Comparison of ENCODE assay signal across 8 cellular contexts in genomic region chr18:45910405-45911023, GRCh38. TPM values are rescaled to one million over a fixed set of nuclear protein-coding genes. Genes with fewer than 3 reads are reported as not detected.
DNase-seq lines count a peak whose midpoint lies in the region; ATAC-seq and TF ChIP-seq lines count a peak whose summit lies in the region.

No MANE protein-coding gene starts in this region.

- no peak overlapping the region for H3K27ac Mint-ChIP-seq in activated CD8-positive, alpha-beta memory T cell treated with anti-CD3 and anti-CD28 coated beads, Interleukin-2, amount 10 ng/mL, durations not matched to agents 7 days and 5 days

- ATAC-seq in HG02884 (IDR thresholded peaks at IDR 0.05; ENCODE audit: unreplicated experiment) (peak; percentile 86), esophagus mucosa (peak; percentile 77), thoracic aorta (ENCODE audit: insufficient number of reproducible peaks, low FRiP score, low read depth) (no peak), GM21825 (IDR thresholded peaks at IDR 0.05; ENCODE audit: unreplicated experiment) (no peak)
- peak; percentile 84 for ATAC-seq in activated CD8-positive, alpha-beta memory T cell treated with anti-CD3 and anti-CD28 coated beads, Interleukin-2, amount 10 ng/mL, durations not matched to agents 7 days and 5 days

- peak; percentile 81 for TF ChIP-seq CTCF in GM12865 (IDR thresholded peaks at IDR 0.05; ENCODE audit: insufficient read depth, low read depth, low read length, missing control alignments)
- TF ChIP-seq CTCF in thoracic aorta (IDR thresholded peaks at IDR 0.05) = peak; percentile 51

- H3K4me1 Mint-ChIP-seq in activated CD8-positive, alpha-beta memory T cell treated with anti-CD3 and anti-CD28 coated beads, Interleukin-2, amount 10 ng/mL, durations not matched to agents 7 days and 5 days = no peaks in the 10 kb centered on the region

- no peaks in the 10 kb centered on the region for H3K9me3 Mint-ChIP-seq in activated CD8-positive, alpha-beta memory T cell treated with anti-CD3 and anti-CD28 coated beads, Interleukin-2, amount 10 ng/mL, durations not matched to agents 7 days and 5 days (ENCODE audit: low read depth)

- peaks cover 32% of the 10 kb centered on the region for H3K36me3 Mint-ChIP-seq in activated CD8-positive, alpha-beta memory T cell treated with anti-CD3 and anti-CD28 coated beads, Interleukin-2, amount 10 ng/mL, durations not matched to agents 7 days and 5 days

- H3K4me3 Mint-ChIP-seq in activated CD8-positive, alpha-beta memory T cell treated with anti-CD3 and anti-CD28 coated beads, Interleukin-2, amount 10 ng/mL, durations not matched to agents 7 days and 5 days = no peak overlapping the region

- H3K9me3 ChIP-seq in thoracic aorta = no peaks in the 10 kb centered on the region

- H3K4me1 ChIP-seq in thoracic aorta (ENCODE audit: control insufficient read depth in 1 of 2, low read depth in 2 of 2) = no peaks in the 10 kb centered on the region

- peaks cover 53% of the 10 kb centered on the region for H3K36me3 ChIP-seq in thoracic aorta

- no peak overlapping the region for H3K4me3 ChIP-seq in GM12865 (ENCODE audit: low read depth, low read length)
- no peak overlapping the region for H3K4me3 ChIP-seq in thoracic aorta

- CTCF ChIA-PET in activated CD8-positive, alpha-beta memory T cell treated with anti-CD3 and anti-CD28 coated beads, Interleukin-2, amount 10 ng/mL, durations not matched to agents 7 days and 5 days (lab: Charles Lee) = interaction anchor here (0.6 to 2.2 kb wide), 14 partner anchors 10 to 290 kb away, joined by 3 to 27 read pairs (median 4); no protein-coding TSS in a partner anchor

- H3K27ac ChIP-seq in thoracic aorta = no peak overlapping the region

- H3K27me3 Mint-ChIP-seq in activated CD8-positive, alpha-beta memory T cell treated with anti-CD3 and anti-CD28 coated beads, Interleukin-2, amount 10 ng/mL, durations not matched to agents 7 days and 5 days = no peaks in the 10 kb centered on the region

- DNase-seq in GM12865 (ENCODE audit: low read depth) = peak; percentile 65
- peak; percentile 5 for DNase-seq in NCI-H774 (lab: John Stamatoyannopoulos, UW)
- peak; percentile 75 for DNase-seq in activated CD8-positive, alpha-beta memory T cell treated with anti-CD3 and anti-CD28 coated beads, Interleukin-2, amount 10 ng/mL, durations not matched to agents 7 days and 5 days
- DNase-seq in occipital lobe (lab: John Stamatoyannopoulos, UW) = peak; percentile 1
- DNase-seq in thoracic aorta (ENCODE audit: low spot score) = no peak

- no peaks in the 10 kb centered on the region for H3K27me3 ChIP-seq in thoracic aorta (replicated peaks; ENCODE audit: insufficient read depth)

RNA-seq across cellular contexts. Expression of gene EPG5, which starts 56.6 kb away (rescaled TPM):
- total RNA-seq in activated CD8-positive, alpha-beta memory T cell treated with anti-CD3 and anti-CD28 coated beads, Interleukin-2, amount 10 ng/mL, durations not matched to agents 7 days and 5 days = 10 to 100 TPM; 22.7 to 24.5 TPM
- total RNA-seq in esophagus mucosa (12.2 TPM), occipital lobe (35.2 TPM), thoracic aorta (10 to 100 TPM; 46.0 to 47.9 TPM)

Comparison
In these comparisons a context has a peak if more than half of its experiments do, and no peak if none do; other contexts are left out.
1. ATAC-seq: peak in HG02884 (single experiment), activated CD8-positive, alpha-beta memory T cell treated with anti-CD3 and anti-CD28 coated beads, Interleukin-2, amount 10 ng/mL, durations not matched to agents 7 days and 5 days (single experiment) and esophagus mucosa (single experiment); none in thoracic aorta (single experiment) and GM21825 (single experiment).